In the genomic region with DNA sequence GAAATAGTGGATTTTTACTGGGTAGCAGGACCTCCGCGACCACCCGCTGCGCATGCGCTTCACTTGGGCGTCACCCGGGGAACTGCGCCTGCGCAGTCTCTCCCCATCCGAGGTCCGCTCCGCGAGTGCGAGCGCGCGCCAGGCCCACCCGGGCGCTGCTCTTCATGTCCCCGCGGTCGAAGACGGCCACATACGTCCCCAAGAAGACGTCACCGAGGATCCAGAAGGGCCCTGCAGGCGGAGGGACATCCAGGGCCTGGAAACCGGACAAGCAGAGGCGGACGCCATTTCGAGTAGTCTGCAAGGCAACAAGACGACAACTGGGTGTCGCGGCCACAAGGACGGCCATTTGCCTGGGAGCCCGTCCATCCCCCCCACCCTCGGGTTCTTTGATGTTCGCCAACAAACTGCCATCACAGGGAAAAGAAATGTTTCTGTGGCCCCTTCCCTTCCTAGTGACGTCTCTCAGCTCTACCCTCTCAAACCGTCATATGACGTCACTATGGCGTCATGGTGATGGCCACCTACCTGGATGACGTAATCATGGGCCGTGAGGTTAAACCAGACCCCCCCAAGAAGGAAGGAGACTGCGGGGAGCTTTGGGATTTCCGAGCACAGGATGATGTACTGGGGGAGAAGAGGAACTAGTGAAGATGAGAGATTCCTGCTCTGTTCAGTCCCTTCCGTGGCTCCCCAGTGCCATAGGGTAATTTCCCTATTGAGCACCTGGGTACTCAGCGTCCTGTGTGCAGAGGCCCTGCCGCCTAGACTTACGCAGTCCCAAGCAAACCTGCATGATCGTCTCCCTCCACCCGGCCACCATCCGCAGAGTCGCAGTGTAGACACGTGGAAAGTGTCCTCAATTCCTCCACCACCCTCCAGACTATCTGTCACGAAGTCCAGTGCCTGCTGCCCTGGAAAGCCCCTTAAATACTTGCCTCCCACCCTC, we compare ENCODE assay signal across 8 cellular contexts. TPM values are rescaled to one million over a fixed set of nuclear protein-coding genes. Genes with fewer than 3 reads are reported as not detected.
A peak's percentile ranks its signal among the peaks of the same experiment; 100 is the strongest.
DNase-seq lines count a peak whose midpoint lies in the region; ATAC-seq, FAIRE-seq and TF ChIP-seq lines count a peak whose summit lies in the region.

No MANE protein-coding gene starts in this region.

- H3K4me2 ChIP-seq in OCI-LY3 (ENCODE audit: low read length): peak overlapping the region; percentile 100

- no peaks in the 10 kb centered on the region for H3K27me3 ChIP-seq in OCI-LY3 (ENCODE audit: low read depth, low read length)
- H3K27me3 ChIP-seq in heart right ventricle: no peaks in the 10 kb centered on the region

- 30 to 38% methylated on average over 56 of the region's 56 CpGs for WGBS in heart right ventricle, 2 donors

- H2AFZ ChIP-seq in OCI-LY3 (ENCODE audit: low read depth, low read length): no peak overlapping the region

- peaks cover 52% of the 10 kb centered on the region for H3K4me1 ChIP-seq in OCI-LY3 (ENCODE audit: low read length)
- H3K4me1 ChIP-seq in heart right ventricle: peaks cover 0 to 16% (median 8%) of the 10 kb centered on the region in 9 donors

- H3K27ac ChIP-seq in OCI-LY3 (ENCODE audit: low read length) (peak overlapping the region; percentile 90), heart right ventricle (peak overlapping the region in 9 of 10 donors; percentile 43 to 88 (median 84))

- no peaks in the 10 kb centered on the region for H4K20me1 ChIP-seq in OCI-LY3 (ENCODE audit: insufficient read depth, low read length)

- H3K9ac ChIP-seq in OCI-LY3 (ENCODE audit: low read length): peak overlapping the region; percentile 100; the same call in 1 of the 2 replicates

- in situ Hi-C loops in KBM-7 (cut with MboI; ENCODE audit: low pct_unique_long_range_greater_than_20kb, low sequenced_read_pairs): loop anchor here (25.0 kb wide), 1 partner anchor 429 kb away; a partner anchor contains a TSS

- H3K4me3 ChIP-seq in OCI-LY3 (ENCODE audit: low read length) (peak overlapping the region; percentile 98), heart right ventricle (peak overlapping the region in 9 of 10 donors; percentile 35 to 67 (median 59))

- intact Hi-C loops in heart right ventricle (cut with DNase I): loop anchor here in 6 of 10 donors (5.0 kb wide), 4 partner anchors 59 to 564 kb away; a partner anchor contains a TSS

- FAIRE-seq in GM18507 (lab: Jason Lieb, UNC): peak; percentile 74

- ATAC-seq in heart right ventricle (peak; percentile 69 to 81 (median 74)), HG03175 (IDR thresholded peaks at IDR 0.05; ENCODE audit: unreplicated experiment) (no peak), GM21515 (IDR thresholded peaks at IDR 0.05; ENCODE audit: unreplicated experiment) (no peak)

- TF ChIP-seq CTCF in OCI-LY3 (IDR thresholded peaks at IDR 0.05; ENCODE audit: low read depth, low read length): no peak
- no peak for TF ChIP-seq CTCF in heart right ventricle (IDR thresholded peaks at IDR 0.05)

- DNase-seq in GM18507 (ENCODE audit: extremely low spot score, insufficient read length, low read depth) (no peak), heart right ventricle (peak; percentile 55 to 86), KBM-7 (no peak)
- DNase-seq in activated naive CD4-positive, alpha-beta T cell (lab: John Stamatoyannopoulos, UW): peak; percentile 41 to 73 (median 54)
- peak; percentile 76 for DNase-seq in stimulated activated CD4-positive, alpha-beta T cell treated with anti-CD3 and anti-CD28 coated beads, Interleukin-12 subunit alpha, Interleukin-12 subunit beta, amount 100 ng/mL, for 4 hours

- H3K36me3 ChIP-seq in OCI-LY3 (replicated peaks; ENCODE audit: low read depth, low read length) (peaks cover 8% of the 10 kb centered on the region), heart right ventricle (no peaks in the 10 kb centered on the region)

- no peaks in the 10 kb centered on the region for H3K79me2 ChIP-seq in OCI-LY3 (ENCODE audit: low read length)

- H3K9me3 ChIP-seq in OCI-LY3 (ENCODE audit: insufficient read depth, low read length): no peaks in the 10 kb centered on the region
- no peaks in the 10 kb centered on the region for H3K9me3 ChIP-seq in heart right ventricle

RNA-seq across cellular contexts. Expression of a gene that starts 6.7 kb away (rescaled TPM):
- under 1 TPM in 2 of 10 donors, not detected in 8; 0.22 to 0.56 TPM for total RNA-seq in heart right ventricle
- 1 to 10 TPM in 1 of 2 donors, under 1 TPM in 1; 0.25 to 1.1 TPM for polyA plus RNA-seq in heart right ventricle

RNA-seq across cellular contexts. Expression of a gene that starts 17.5 kb away (rescaled TPM):
- 10 to 100 TPM; 64.0 to 96.7 (median 69.8) TPM for total RNA-seq in heart right ventricle
- polyA plus RNA-seq in heart right ventricle: 100 to 1,000 TPM in 1 of 2 donors, 10 to 100 TPM in 1; 90.7 to 125 TPM

RNA-seq across cellular contexts. Expression of a gene that starts 25.4 kb away (rescaled TPM):
- total RNA-seq in heart right ventricle: 10 to 100 TPM in 6 of 10 donors, 1 to 10 TPM in 4; 4.2 to 15.0 (median 10.7) TPM
- 10 to 100 TPM; 14.2 to 28.3 TPM for polyA plus RNA-seq in heart right ventricle

RNA-seq across cellular contexts. Expression of a gene that starts 29.6 kb away (rescaled TPM):
- total RNA-seq in heart right ventricle: 1 to 10 TPM; 1.4 to 4.0 (median 2.4) TPM
- polyA plus RNA-seq in heart right ventricle: 1 to 10 TPM in 1 of 2 donors, under 1 TPM in 1; 0.88 to 1.1 TPM

RNA-seq across cellular contexts. Expression of a gene that starts 60.0 kb away (rescaled TPM):
- total RNA-seq in heart right ventricle: under 1 TPM in 2 of 10 donors, not detected in 8; 0.20 to 0.42 TPM
- under 1 TPM in 1 of 2 donors, not detected in 1; 0.10 TPM for polyA plus RNA-seq in heart right ventricle

Comparison
In these comparisons a context has a peak if more than half of its experiments do, and no peak if none do; other contexts are left out.
1. DNase-seq: peak in activated naive CD4-positive, alpha-beta T cell (4 of 4), heart right ventricle (2 of 2) and stimulated activated CD4-positive, alpha-beta T cell treated with anti-CD3 and anti-CD28 coated beads, Interleukin-12 subunit alpha, Interleukin-12 subunit beta, amount 100 ng/mL, for 4 hours (single experiment); none in GM18507 (single experiment) and KBM-7 (single experiment).
2. ATAC-seq: peak in heart right ventricle (8 of 8); none in HG03175 (single experiment) and GM21515 (single experiment).